ENCODE assay signal across 10 cellular contexts in genomic region chr22:42946551-42947198, GRCh38.
DNase-seq lines count a peak whose midpoint lies in the region; ATAC-seq and TF ChIP-seq lines count a peak whose summit lies in the region.
"Had no signal": no experiment of that assay in that cellular context is flagged by ENCODE, and none has a peak within 500 bp of the region (broad histone marks: within the 10 kb centered on the region; RNA-seq: fewer than 3 reads in every experiment).

No MANE protein-coding gene starts in this region.

- H3K9me3 Mint-ChIP-seq in CD4-positive, alpha-beta memory T cell = no peaks in the 10 kb centered on the region
- no peaks in the 10 kb centered on the region for H3K9me3 Mint-ChIP-seq in effector memory CD8-positive, alpha-beta T cell
- H3K9me3 Mint-ChIP-seq in osteocyte (ENCODE audit: unreplicated experiment) = no peaks in the 10 kb centered on the region
- H3K9me3 Mint-ChIP-seq: stimulated activated naive CD8-positive, alpha-beta T cell treated with anti-CD3 and anti-CD28 coated beads, Interleukin-15, Interleukin-2, amounts not matched to agents 100 ng/mL and 50 ng/mL, for 24 hours had no signal

- no peaks in the 10 kb centered on the region for H3K27me3 ChIP-seq in CD4-positive, alpha-beta memory T cell (ENCODE audit: insufficient read depth, low read length)

- peaks cover 33% of the 10 kb centered on the region for H3K4me1 ChIP-seq in CD4-positive, alpha-beta memory T cell (ENCODE audit: insufficient read depth, low read length)

- peaks cover 37 to 63% (median 53%) of the 10 kb centered on the region in 4 donors for H3K4me1 Mint-ChIP-seq in CD4-positive, alpha-beta memory T cell
- H3K4me1 Mint-ChIP-seq in effector memory CD8-positive, alpha-beta T cell (ENCODE audit: low read depth in 2 of 2) = peaks cover 32% of the 10 kb centered on the region in 2 donors
- peaks cover 64% of the 10 kb centered on the region for H3K4me1 Mint-ChIP-seq in osteocyte (ENCODE audit: unreplicated experiment)

- no peaks in the 10 kb centered on the region for H3K27me3 Mint-ChIP-seq in CD4-positive, alpha-beta memory T cell
- no peaks in the 10 kb centered on the region for H3K27me3 Mint-ChIP-seq in effector memory CD8-positive, alpha-beta T cell
- H3K27me3 Mint-ChIP-seq in osteocyte (ENCODE audit: unreplicated experiment) = no peaks in the 10 kb centered on the region
- H3K27me3 Mint-ChIP-seq: stimulated activated naive CD8-positive, alpha-beta T cell treated with anti-CD3 and anti-CD28 coated beads, Interleukin-15, Interleukin-2, amounts not matched to agents 100 ng/mL and 50 ng/mL, for 24 hours had no signal

- TF ChIP-seq CTCF in osteocyte (IDR thresholded peaks at IDR 0.05) = no peak

- H3K4me3 ChIP-seq in CD4-positive, alpha-beta memory T cell (ENCODE audit: low read length in 2 of 2) = no peak overlapping the region

- H3K36me3 Mint-ChIP-seq in CD4-positive, alpha-beta memory T cell = peaks cover 4 to 6% of the 10 kb centered on the region in 2 donors
- H3K36me3 Mint-ChIP-seq in effector memory CD8-positive, alpha-beta T cell (ENCODE audit: insufficient read depth) = peaks cover 7% of the 10 kb centered on the region
- H3K36me3 Mint-ChIP-seq in osteocyte (ENCODE audit: unreplicated experiment) = peaks cover 6% of the 10 kb centered on the region

- H3K9me3 ChIP-seq in CD4-positive, alpha-beta memory T cell (ENCODE audit: control insufficient read depth in 1 of 2, low read length in 2 of 2) = no peaks in the 10 kb centered on the region

- no peaks in the 10 kb centered on the region for H3K36me3 ChIP-seq in CD4-positive, alpha-beta memory T cell (ENCODE audit: insufficient read depth, low read length)

- POLR2A ChIA-PET in CD4-positive, alpha-beta memory T cell (lab: Charles Lee; ENCODE audit: partially characterized antibody) = no interaction called here

- ATAC-seq in effector memory CD8-positive, alpha-beta T cell (replicated peaks) = no peak

- peak overlapping the region in 5 of 7 donors; percentile 7 to 70 (median 48) for H3K27ac Mint-ChIP-seq in CD4-positive, alpha-beta memory T cell
- peak overlapping the region; percentile 60 to 62 for H3K27ac Mint-ChIP-seq in effector memory CD8-positive, alpha-beta T cell
- peak overlapping the region; percentile 84 for H3K27ac Mint-ChIP-seq in osteocyte (ENCODE audit: unreplicated experiment)
- H3K27ac Mint-ChIP-seq: stimulated activated naive CD8-positive, alpha-beta T cell treated with anti-CD3 and anti-CD28 coated beads, Interleukin-15, Interleukin-2, amounts not matched to agents 100 ng/mL and 50 ng/mL, for 24 hours had no signal

- CTCF ChIA-PET in CD4-positive, alpha-beta memory T cell (lab: Charles Lee; ENCODE audit: partially characterized antibody) = interaction anchor here (0.6 to 2.7 kb wide), 2 partner anchors 79 to 87 kb away, joined by 3 to 6 read pairs; no protein-coding TSS in a partner anchor

- no peak overlapping the region for H3K4me3 Mint-ChIP-seq in CD4-positive, alpha-beta memory T cell
- peak overlapping the region in 1 of 2 donors; percentile 9 for H3K4me3 Mint-ChIP-seq in effector memory CD8-positive, alpha-beta T cell
- no peak overlapping the region for H3K4me3 Mint-ChIP-seq in osteocyte (ENCODE audit: unreplicated experiment)
- H3K4me3 Mint-ChIP-seq: stimulated activated naive CD8-positive, alpha-beta T cell treated with anti-CD3 and anti-CD28 coated beads, Interleukin-15, Interleukin-2, amounts not matched to agents 100 ng/mL and 50 ng/mL, for 24 hours had no signal

- DNase-seq in CD4-positive, alpha-beta memory T cell = no peak
- DNase-seq in NCI-H82 (lab: John Stamatoyannopoulos, UW) = peak; percentile 94
- no peak for DNase-seq in effector memory CD8-positive, alpha-beta T cell
- no peak for DNase-seq in osteocyte (ENCODE audit: extremely low spot score, unreplicated experiment)
- DNase-seq in HPDE6-E6E7 (ENCODE audit: extremely low spot score) = no peak
- DNase-seq in NCI-H128 (lab: John Stamatoyannopoulos, UW; ENCODE audit: unreplicated experiment) = no peak
- DNase-seq in activated naive CD4-positive, alpha-beta T cell treated with Interleukin-2 at 50 U/mL for 16 hours = no peak
- DNase-seq in mesenteric fat pad (ENCODE audit: low spot score) = no peak
- DNase-seq: amygdala had no signal

- intact Hi-C loops in CD4-positive, alpha-beta memory T cell (cut with micrococcal nuclease) = no loop called here

- no peak overlapping the region for H3K27ac ChIP-seq in CD4-positive, alpha-beta memory T cell (ENCODE audit: low read depth, low read length)
